In the genomic region with DNA sequence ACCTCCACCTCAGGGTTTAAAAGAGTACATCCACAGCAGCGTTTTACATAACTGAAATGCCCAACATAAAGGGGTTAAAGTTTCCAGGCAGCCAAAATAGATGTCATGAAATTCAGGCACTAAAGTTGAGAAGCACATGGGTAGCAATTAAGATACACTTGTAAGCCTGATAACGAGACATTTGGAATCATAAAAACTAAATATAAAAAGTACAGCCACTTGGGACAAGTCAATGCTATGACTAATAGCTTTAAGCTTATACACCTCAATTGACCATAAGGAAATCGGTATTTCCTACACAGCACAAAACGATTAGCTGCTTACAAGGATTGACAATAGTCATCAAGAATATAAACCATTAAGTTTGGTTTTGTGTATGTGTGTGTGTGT, we compare ENCODE assay signal across 1 cellular context.
TF ChIP-seq lines count a peak whose summit lies in the region.

No MANE protein-coding gene starts in this region.

TF ChIP-seq in HEK293, 187 proteins besides CTCF, POLR2A, EP300 and RAD21 (continued from another document and continues in another):
- TF ChIP-seq SP7 (tag by site-specific recombination; IDR thresholded peaks at IDR 0.05) (peak; percentile 66; the same call in 1 of the 2 replicates), ZNF184 (tag by site-specific recombination; IDR thresholded peaks at IDR 0.05) (0 out of 2 replicates have a peak, but pooled peaks have one; percentile 18), BCL11B (tag by site-specific recombination; IDR thresholded peaks at IDR 0.05; ENCODE audit: low read depth) (no peak), KLF16 (tag by site-specific recombination; IDR thresholded peaks at IDR 0.05) (no peak), ZNF514 (tag by site-specific recombination; IDR thresholded peaks at IDR 0.05) (no peak), ZNF785 (tag by site-specific recombination; IDR thresholded peaks at IDR 0.05) (no peak), ZNF16 (tag by site-specific recombination; IDR thresholded peaks at IDR 0.05; ENCODE audit: low read depth) (no peak), ZFP41 (tag by site-specific recombination; IDR thresholded peaks at IDR 0.05; ENCODE audit: borderline replicate concordance) (no peak), ZNF274 (IDR thresholded peaks at IDR 0.05; ENCODE audit: low read length) (no peak), ZNF274 (tag by site-specific recombination; IDR thresholded peaks at IDR 0.05; ENCODE audit: borderline replicate concordance) (no peak), ZNF658 (tag by site-specific recombination; IDR thresholded peaks at IDR 0.05) (no peak), ZNF621 (tag by site-specific recombination; IDR thresholded peaks at IDR 0.05) (no peak), SCRT2 (tag by site-specific recombination; IDR thresholded peaks at IDR 0.05) (no peak), REPIN1 (tag by site-specific recombination; IDR thresholded peaks at IDR 0.05; ENCODE audit: low read depth) (no peak), ZNF146 (tag by site-specific recombination; IDR thresholded peaks at IDR 0.05) (no peak), ZNF335 (tag by site-specific recombination; conservative IDR thresholded peaks at IDR 0.05) (no peak), ZNF24 (tag by site-specific recombination; IDR thresholded peaks at IDR 0.05) (no peak), OVOL3 (tag by site-specific recombination; IDR thresholded peaks at IDR 0.05) (no peak), ZNF248 (tag by site-specific recombination; IDR thresholded peaks at IDR 0.05) (no peak), BCL11A (tag by site-specific recombination; IDR thresholded peaks at IDR 0.05; ENCODE audit: low read depth) (peak; percentile 49; the same call in 1 of the 2 replicates), ZNF610 (tag by site-specific recombination; IDR thresholded peaks at IDR 0.05; ENCODE audit: borderline replicate concordance) (no peak), ZBTB20 (tag by site-specific recombination; IDR thresholded peaks at IDR 0.05) (no peak), RBAK (tag by site-specific recombination; IDR thresholded peaks at IDR 0.05) (no peak), ZNF544 (tag by site-specific recombination; IDR thresholded peaks at IDR 0.05) (no peak), ZNF10 (tag by site-specific recombination; IDR thresholded peaks at IDR 0.05) (no peak), ZNF341 (tag by site-specific recombination; IDR thresholded peaks at IDR 0.05; ENCODE audit: low read depth) (no peak), SP2 (tag by site-specific recombination; IDR thresholded peaks at IDR 0.05) (no peak), HOXA7 (CRISPR knock-in tag; IDR thresholded peaks at IDR 0.05; ENCODE audit: borderline replicate concordance) (no peak), ZNF433 (tag by site-specific recombination; IDR thresholded peaks at IDR 0.05; ENCODE audit: low read depth) (no peak), SALL2 (tag by site-specific recombination; IDR thresholded peaks at IDR 0.05; ENCODE audit: borderline replicate concordance) (no peak), ZBTB17 (tag by site-specific recombination; IDR thresholded peaks at IDR 0.05) (0 out of 2 replicates have a peak, but pooled peaks have one; percentile 22), PRDM1 (tag by site-specific recombination; IDR thresholded peaks at IDR 0.05) (no peak), SCRT1 (tag by site-specific recombination; IDR thresholded peaks at IDR 0.05; ENCODE audit: borderline replicate concordance) (no peak), ZNF112 (tag by site-specific recombination; IDR thresholded peaks at IDR 0.05) (no peak), GLIS2 (tag by site-specific recombination; IDR thresholded peaks at IDR 0.05) (no peak), MZF1 (tag by site-specific recombination; IDR thresholded peaks at IDR 0.05; ENCODE audit: borderline replicate concordance) (no peak), ZNF23 (tag by site-specific recombination; IDR thresholded peaks at IDR 0.05; ENCODE audit: borderline replicate concordance) (no peak), ZNF292 (tag by site-specific recombination; IDR thresholded peaks at IDR 0.05; ENCODE audit: borderline replicate concordance, low read depth) (no peak)
- TF ChIP-seq, protein P1, sequence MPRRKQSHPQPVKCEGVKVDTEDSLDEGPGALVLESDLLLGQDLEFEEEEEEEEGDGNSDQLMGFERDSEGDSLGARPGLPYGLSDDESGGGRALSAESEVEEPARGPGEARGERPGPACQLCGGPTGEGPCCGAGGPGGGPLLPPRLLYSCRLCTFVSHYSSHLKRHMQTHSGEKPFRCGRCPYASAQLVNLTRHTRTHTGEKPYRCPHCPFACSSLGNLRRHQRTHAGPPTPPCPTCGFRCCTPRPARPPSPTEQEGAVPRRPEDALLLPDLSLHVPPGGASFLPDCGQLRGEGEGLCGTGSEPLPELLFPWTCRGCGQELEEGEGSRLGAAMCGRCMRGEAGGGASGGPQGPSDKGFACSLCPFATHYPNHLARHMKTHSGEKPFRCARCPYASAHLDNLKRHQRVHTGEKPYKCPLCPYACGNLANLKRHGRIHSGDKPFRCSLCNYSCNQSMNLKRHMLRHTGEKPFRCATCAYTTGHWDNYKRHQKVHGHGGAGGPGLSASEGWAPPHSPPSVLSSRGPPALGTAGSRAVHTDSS (tag by site-specific recombination; IDR thresholded peaks at IDR 0.05) = 0 out of 2 replicates have a peak, but pooled peaks have one; percentile 12
- TF ChIP-seq, protein P2, sequence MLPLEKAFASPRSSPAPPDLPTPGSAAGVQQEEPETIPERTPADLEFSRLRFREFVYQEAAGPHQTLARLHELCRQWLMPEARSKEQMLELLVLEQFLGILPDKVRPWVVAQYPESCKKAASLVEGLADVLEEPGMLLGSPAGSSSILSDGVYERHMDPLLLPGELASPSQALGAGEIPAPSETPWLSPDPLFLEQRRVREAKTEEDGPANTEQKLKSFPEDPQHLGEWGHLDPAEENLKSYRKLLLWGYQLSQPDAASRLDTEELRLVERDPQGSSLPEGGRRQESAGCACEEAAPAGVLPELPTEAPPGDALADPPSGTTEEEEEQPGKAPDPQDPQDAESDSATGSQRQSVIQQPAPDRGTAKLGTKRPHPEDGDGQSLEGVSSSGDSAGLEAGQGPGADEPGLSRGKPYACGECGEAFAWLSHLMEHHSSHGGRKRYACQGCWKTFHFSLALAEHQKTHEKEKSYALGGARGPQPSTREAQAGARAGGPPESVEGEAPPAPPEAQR (tag by site-specific recombination; IDR thresholded peaks at IDR 0.05) = no peak
- TF ChIP-seq, protein P3, sequence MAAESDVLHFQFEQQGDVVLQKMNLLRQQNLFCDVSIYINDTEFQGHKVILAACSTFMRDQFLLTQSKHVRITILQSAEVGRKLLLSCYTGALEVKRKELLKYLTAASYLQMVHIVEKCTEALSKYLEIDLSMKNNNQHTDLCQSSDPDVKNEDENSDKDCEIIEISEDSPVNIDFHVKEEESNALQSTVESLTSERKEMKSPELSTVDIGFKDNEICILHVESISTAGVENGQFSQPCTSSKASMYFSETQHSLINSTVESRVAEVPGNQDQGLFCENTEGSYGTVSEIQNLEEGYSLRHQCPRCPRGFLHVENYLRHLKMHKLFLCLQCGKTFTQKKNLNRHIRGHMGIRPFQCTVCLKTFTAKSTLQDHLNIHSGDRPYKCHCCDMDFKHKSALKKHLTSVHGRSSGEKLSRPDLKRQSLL (tag by site-specific recombination; IDR thresholded peaks at IDR 0.05) = no peak
- TF ChIP-seq, protein P4, sequence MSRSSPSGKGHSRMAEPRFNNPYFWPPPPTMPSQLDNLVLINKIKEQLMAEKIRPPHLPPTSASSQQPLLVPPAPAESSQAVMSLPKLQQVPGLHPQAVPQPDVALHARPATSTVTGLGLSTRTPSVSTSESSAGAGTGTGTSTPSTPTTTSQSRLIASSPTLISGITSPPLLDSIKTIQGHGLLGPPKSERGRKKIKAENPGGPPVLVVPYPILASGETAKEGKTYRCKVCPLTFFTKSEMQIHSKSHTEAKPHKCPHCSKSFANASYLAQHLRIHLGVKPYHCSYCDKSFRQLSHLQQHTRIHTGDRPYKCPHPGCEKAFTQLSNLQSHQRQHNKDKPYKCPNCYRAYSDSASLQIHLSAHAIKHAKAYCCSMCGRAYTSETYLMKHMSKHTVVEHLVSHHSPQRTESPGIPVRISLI (tag by site-specific recombination; IDR thresholded peaks at IDR 0.05) = no peak
- TF ChIP-seq, protein P5, sequence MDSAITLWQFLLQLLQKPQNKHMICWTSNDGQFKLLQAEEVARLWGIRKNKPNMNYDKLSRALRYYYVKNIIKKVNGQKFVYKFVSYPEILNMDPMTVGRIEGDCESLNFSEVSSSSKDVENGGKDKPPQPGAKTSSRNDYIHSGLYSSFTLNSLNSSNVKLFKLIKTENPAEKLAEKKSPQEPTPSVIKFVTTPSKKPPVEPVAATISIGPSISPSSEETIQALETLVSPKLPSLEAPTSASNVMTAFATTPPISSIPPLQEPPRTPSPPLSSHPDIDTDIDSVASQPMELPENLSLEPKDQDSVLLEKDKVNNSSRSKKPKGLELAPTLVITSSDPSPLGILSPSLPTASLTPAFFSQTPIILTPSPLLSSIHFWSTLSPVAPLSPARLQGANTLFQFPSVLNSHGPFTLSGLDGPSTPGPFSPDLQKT (IDR thresholded peaks at IDR 0.05; ENCODE audit: borderline replicate concordance, low read depth, low read length) = no peak
- TF ChIP-seq, protein P6, sequence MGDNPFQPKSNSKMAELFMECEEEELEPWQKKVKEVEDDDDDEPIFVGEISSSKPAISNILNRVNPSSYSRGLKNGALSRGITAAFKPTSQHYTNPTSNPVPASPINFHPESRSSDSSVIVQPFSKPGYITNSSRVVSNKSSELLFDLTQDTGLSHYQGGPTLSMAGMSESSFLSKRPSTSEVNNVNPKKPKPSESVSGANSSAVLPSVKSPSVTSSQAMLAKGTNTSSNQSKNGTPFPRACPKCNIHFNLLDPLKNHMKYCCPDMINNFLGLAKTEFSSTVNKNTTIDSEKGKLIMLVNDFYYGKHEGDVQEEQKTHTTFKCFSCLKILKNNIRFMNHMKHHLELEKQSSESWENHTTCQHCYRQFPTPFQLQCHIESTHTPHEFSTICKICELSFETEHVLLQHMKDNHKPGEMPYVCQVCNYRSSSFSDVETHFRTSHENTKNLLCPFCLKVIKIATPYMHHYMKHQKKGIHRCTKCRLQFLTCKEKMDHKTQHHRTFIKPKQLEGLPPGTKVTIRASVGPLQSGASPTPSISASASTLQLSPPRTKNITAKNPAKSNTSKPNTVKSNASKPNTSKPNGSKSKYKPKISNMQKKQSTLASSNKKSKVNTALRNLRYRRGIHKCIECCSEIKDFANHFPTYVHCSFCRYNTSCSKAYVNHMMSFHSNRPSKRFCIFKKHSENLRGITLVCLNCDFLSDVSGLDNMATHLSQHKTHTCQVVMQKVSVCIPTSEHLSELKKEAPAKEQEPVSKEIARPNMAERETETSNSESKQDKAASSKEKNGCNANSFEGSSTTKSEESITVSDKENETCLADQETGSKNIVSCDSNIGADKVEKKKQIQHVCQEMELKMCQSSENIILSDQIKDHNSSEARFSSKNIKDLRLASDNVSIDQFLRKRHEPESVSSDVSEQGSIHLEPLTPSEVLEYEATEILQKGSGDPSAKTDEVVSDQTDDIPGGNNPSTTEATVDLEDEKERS (tag by site-specific recombination; IDR thresholded peaks at IDR 0.05) = no peak
- TF ChIP-seq, protein P7, sequence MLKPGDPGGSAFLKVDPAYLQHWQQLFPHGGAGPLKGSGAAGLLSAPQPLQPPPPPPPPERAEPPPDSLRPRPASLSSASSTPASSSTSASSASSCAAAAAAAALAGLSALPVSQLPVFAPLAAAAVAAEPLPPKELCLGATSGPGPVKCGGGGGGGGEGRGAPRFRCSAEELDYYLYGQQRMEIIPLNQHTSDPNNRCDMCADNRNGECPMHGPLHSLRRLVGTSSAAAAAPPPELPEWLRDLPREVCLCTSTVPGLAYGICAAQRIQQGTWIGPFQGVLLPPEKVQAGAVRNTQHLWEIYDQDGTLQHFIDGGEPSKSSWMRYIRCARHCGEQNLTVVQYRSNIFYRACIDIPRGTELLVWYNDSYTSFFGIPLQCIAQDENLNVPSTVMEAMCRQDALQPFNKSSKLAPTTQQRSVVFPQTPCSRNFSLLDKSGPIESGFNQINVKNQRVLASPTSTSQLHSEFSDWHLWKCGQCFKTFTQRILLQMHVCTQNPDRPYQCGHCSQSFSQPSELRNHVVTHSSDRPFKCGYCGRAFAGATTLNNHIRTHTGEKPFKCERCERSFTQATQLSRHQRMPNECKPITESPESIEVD (tag by site-specific recombination; IDR thresholded peaks at IDR 0.05) = 0 out of 2 replicates have a peak, but pooled peaks have one; percentile 62
- TF ChIP-seq, protein P8, sequence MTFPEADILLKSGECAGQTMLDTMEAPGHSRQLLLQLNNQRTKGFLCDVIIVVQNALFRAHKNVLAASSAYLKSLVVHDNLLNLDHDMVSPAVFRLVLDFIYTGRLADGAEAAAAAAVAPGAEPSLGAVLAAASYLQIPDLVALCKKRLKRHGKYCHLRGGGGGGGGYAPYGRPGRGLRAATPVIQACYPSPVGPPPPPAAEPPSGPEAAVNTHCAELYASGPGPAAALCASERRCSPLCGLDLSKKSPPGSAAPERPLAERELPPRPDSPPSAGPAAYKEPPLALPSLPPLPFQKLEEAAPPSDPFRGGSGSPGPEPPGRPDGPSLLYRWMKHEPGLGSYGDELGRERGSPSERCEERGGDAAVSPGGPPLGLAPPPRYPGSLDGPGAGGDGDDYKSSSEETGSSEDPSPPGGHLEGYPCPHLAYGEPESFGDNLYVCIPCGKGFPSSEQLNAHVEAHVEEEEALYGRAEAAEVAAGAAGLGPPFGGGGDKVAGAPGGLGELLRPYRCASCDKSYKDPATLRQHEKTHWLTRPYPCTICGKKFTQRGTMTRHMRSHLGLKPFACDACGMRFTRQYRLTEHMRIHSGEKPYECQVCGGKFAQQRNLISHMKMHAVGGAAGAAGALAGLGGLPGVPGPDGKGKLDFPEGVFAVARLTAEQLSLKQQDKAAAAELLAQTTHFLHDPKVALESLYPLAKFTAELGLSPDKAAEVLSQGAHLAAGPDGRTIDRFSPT (tag by site-specific recombination; IDR thresholded peaks at IDR 0.05) = no peak
- TF ChIP-seq, protein P9, sequence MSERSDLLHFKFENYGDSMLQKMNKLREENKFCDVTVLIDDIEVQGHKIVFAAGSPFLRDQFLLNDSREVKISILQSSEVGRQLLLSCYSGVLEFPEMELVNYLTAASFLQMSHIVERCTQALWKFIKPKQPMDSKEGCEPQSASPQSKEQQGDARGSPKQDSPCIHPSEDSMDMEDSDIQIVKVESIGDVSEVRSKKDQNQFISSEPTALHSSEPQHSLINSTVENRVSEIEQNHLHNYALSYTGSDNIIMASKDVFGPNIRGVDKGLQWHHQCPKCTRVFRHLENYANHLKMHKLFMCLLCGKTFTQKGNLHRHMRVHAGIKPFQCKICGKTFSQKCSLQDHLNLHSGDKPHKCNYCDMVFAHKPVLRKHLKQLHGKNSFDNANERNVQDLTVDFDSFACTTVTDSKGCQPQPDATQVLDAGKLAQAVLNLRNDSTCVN (tag by site-specific recombination; optimal IDR thresholded peaks at IDR 0.05) = no peak
- TF ChIP-seq, protein P10, sequence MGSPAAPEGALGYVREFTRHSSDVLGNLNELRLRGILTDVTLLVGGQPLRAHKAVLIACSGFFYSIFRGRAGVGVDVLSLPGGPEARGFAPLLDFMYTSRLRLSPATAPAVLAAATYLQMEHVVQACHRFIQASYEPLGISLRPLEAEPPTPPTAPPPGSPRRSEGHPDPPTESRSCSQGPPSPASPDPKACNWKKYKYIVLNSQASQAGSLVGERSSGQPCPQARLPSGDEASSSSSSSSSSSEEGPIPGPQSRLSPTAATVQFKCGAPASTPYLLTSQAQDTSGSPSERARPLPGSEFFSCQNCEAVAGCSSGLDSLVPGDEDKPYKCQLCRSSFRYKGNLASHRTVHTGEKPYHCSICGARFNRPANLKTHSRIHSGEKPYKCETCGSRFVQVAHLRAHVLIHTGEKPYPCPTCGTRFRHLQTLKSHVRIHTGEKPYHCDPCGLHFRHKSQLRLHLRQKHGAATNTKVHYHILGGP (tag by site-specific recombination; IDR thresholded peaks at IDR 0.05) = no peak
